17 cellular contexts compared by ENCODE assay signal in the genomic region with DNA sequence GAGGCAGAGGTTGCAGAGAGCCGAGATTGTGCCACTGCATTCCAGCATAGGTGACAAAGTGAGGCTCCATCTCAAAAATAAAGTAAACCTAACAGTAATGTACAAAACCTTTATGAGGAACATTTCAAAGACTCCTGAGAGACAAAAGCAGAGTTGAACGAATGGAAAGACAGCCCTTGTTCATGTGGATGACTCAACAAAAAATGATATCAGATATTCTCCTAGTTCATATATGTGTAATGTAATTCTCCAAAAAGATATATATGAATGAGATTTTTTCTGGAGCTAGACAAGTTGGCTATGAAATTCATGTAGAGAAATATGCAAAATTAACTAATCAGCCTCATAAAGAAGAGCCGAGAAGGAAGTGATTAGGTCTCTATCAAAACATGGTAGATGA.
DNase-seq lines count a peak whose midpoint lies in the region; ATAC-seq, FAIRE-seq and TF ChIP-seq lines count a peak whose summit lies in the region.
"Had no signal": no experiment of that assay in that cellular context is flagged by ENCODE, and none has a peak within 500 bp of the region (broad histone marks: within the 10 kb centered on the region; RNA-seq: fewer than 3 reads in every experiment).

No MANE protein-coding gene starts in this region.

- no peaks in the 10 kb centered on the region for H3K79me2 ChIP-seq in HepG2 (ENCODE audit: insufficient read depth, low read length)

- no peaks in the 10 kb centered on the region for H3K36me3 Mint-ChIP-seq in activated T-cell treated with anti-CD3 and anti-CD28 coated beads, Interleukin-2, amount 50 U/mL, for 72 hours (ENCODE audit: insufficient read depth in 2 of 2)

- H3K27me3 Mint-ChIP-seq in activated T-cell treated with anti-CD3 and anti-CD28 coated beads, Interleukin-2, amount 50 U/mL, for 72 hours (ENCODE audit: low read depth): no peaks in the 10 kb centered on the region
- H3K27me3 Mint-ChIP-seq: CD4-positive, CD25-positive, alpha-beta regulatory T cell; CD8-positive, alpha-beta memory T cell had no signal

- no peak overlapping the region for H3K9ac ChIP-seq in HepG2 (ENCODE audit: insufficient read depth, low read depth, low read length)

- H3K36me3 ChIP-seq in HepG2 (replicated peaks in 1 of 2; ENCODE audit: control insufficient read depth in 1 of 2, insufficient read depth in 2 of 2, low read length in 2 of 2): no peaks in the 10 kb centered on the region
- no peaks in the 10 kb centered on the region for H3K36me3 ChIP-seq in right lobe of liver
- H3K36me3 ChIP-seq in KOPT-K1 (ENCODE audit: insufficient read depth, low read length): no peaks in the 10 kb centered on the region
- H3K36me3 ChIP-seq: BE2C, HAP-1 had no signal

- TF ChIP-seq EP300 in HepG2 (IDR thresholded peaks at IDR 0.05; ENCODE audit: low read depth in 2 of 2, low read length in 2 of 2) (no peak), HepG2 (CRISPR knock-in tag; IDR thresholded peaks at IDR 0.05; ENCODE audit: borderline replicate concordance) (no peak)

- H3K27ac ChIP-seq in HepG2 (ENCODE audit: extremely low read length, insufficient read depth, low read length) (no peak overlapping the region), right lobe of liver (no peak overlapping the region), KOPT-K1 (ENCODE audit: low read depth, low read length, poor library complexity, severe bottlenecking) (peak overlapping the region; percentile 45)

- no peak for TF ChIP-seq CTCF in HepG2 (CRISPR knock-in tag; IDR thresholded peaks at IDR 0.05)
- TF ChIP-seq CTCF in right lobe of liver (IDR thresholded peaks at IDR 0.05): no peak

- in situ Hi-C loops in HepG2 (cut with HindIII; ENCODE audit: extremely low pct_ligation_motif_present, low pct_unique_long_range_greater_than_20kb): no loop called here

- TF ChIP-seq RAD21 in HepG2 (CRISPR knock-in tag; IDR thresholded peaks at IDR 0.05): no peak

- no peak for FAIRE-seq in HepG2 (lab: Jason Lieb, UNC)
- FAIRE-seq: GM12878 had no signal

- H3K4me1 Mint-ChIP-seq in activated T-cell treated with anti-CD3 and anti-CD28 coated beads, Interleukin-2, amount 50 U/mL, for 72 hours (ENCODE audit: low read depth): no peaks in the 10 kb centered on the region

- ATAC-seq in HepG2 (no peak), right lobe of liver (no peak), left colon (no peak)
- ATAC-seq in activated T-cell treated with anti-CD3 and anti-CD28 coated beads, Interleukin-2, amount 50 U/mL, for 72 hours (replicated peaks in 1 of 2): no peak
- ATAC-seq: GM12878 had no signal

- H2AFZ ChIP-seq in HepG2 (ENCODE audit: low read length): no peak overlapping the region

- H3K27me3 ChIP-seq in HepG2 (ENCODE audit: control insufficient read depth in 1 of 2, insufficient read depth in 2 of 2, low read length in 2 of 2): no peaks in the 10 kb centered on the region
- no peaks in the 10 kb centered on the region for H3K27me3 ChIP-seq in right lobe of liver
- H3K27me3 ChIP-seq: BE2C had no signal

- no peaks in the 10 kb centered on the region for H4K20me1 ChIP-seq in HepG2 (ENCODE audit: insufficient read depth, low read length)

- no peaks in the 10 kb centered on the region for H3K9me3 Mint-ChIP-seq in activated T-cell treated with anti-CD3 and anti-CD28 coated beads, Interleukin-2, amount 50 U/mL, for 72 hours
- H3K9me3 Mint-ChIP-seq: CD4-positive, CD25-positive, alpha-beta regulatory T cell; CD8-positive, alpha-beta memory T cell had no signal

- no peak overlapping the region for H3K4me2 ChIP-seq in HepG2 (ENCODE audit: low read depth, low read length)

- TF ChIP-seq POLR2A in HepG2 (IDR thresholded peaks at IDR 0.05; ENCODE audit: insufficient read depth in 1 of 2, low read depth in 2 of 2, low read length in 2 of 2) (no peak), right lobe of liver (IDR thresholded peaks at IDR 0.05) (no peak), erythroblast (IDR thresholded peaks at IDR 0.05; ENCODE audit: low read length) (no peak)

- WGBS in HepG2 (ENCODE audit: low lambda C conversion rate): 98% methylated on average over 3 of the region's 3 CpGs
- 94% methylated on average over 3 of the region's 3 CpGs for WGBS in right lobe of liver (ENCODE audit: insufficient coverage, low coverage, low lambda C conversion rate, missing lambda C conversion rate)

- no peak overlapping the region for H3K27ac Mint-ChIP-seq in activated T-cell treated with anti-CD3 and anti-CD28 coated beads, Interleukin-2, amount 50 U/mL, for 72 hours

- no peaks in the 10 kb centered on the region for H3K9me3 ChIP-seq in HepG2 (ENCODE audit: low read length)
- H3K9me3 ChIP-seq in right lobe of liver: no peaks in the 10 kb centered on the region
- H3K9me3 ChIP-seq in KOPT-K1 (ENCODE audit: insufficient read depth, low read length, poor library complexity, severe bottlenecking): no peaks in the 10 kb centered on the region
- H3K9me3 ChIP-seq: BE2C, HAP-1 had no signal

- DNase-seq in HepG2 (ENCODE audit: low spot score): no peak
- DNase-seq in right lobe of liver: no peak
- peak; percentile 22 to 23 for DNase-seq in erythroblast (lab: John Stamatoyannopoulos, UW)
- no peak for DNase-seq in activated T-cell treated with anti-CD3 and anti-CD28 coated beads, Interleukin-2, amount 50 U/mL, for 72 hours
- DNase-seq in left colon: no peak
- DNase-seq: ACHN; BE2C; C1 segment of cervical spinal cord; CD4-positive, CD25-positive, alpha-beta regulatory T cell; CD8-positive, alpha-beta memory T cell; COR-L47; DMS 273 treated with DMSO at 0.1 percent for 48 hours; DMS53; GF-D8 had no signal

- H3K4me1 ChIP-seq in HepG2 (ENCODE audit: insufficient read depth, low read length) (no peaks in the 10 kb centered on the region), right lobe of liver (no peaks in the 10 kb centered on the region)
- H3K4me1 ChIP-seq: BE2C had no signal

- POLR2A ChIA-PET in HepG2 (lab: Yijun Ruan, JAX): no interaction called here

- intact Hi-C loops in HepG2 (cut with micrococcal nuclease; ENCODE audit: unreplicated experiment) (loop anchor here (10.0 kb wide), 1 partner anchor 206 kb away; no protein-coding TSS in a partner anchor), right lobe of liver (cut with DNase I) (no loop called here), left colon (cut with DNase I, micrococcal nuclease) (no loop called here)

- no peak overlapping the region for H3K4me3 Mint-ChIP-seq in activated T-cell treated with anti-CD3 and anti-CD28 coated beads, Interleukin-2, amount 50 U/mL, for 72 hours
- H3K4me3 Mint-ChIP-seq: CD4-positive, CD25-positive, alpha-beta regulatory T cell; CD8-positive, alpha-beta memory T cell had no signal

- BruUV-seq in HepG2 (replicated peaks; lab: Mats Ljungman, UMichigan): no TSS peak

- H3K4me3 ChIP-seq in HepG2 (replicated peaks in 1 of 3; ENCODE audit: insufficient read depth in 1 of 3, low read depth in 2 of 3, low read length in 3 of 3) (no peak overlapping the region), right lobe of liver (no peak overlapping the region)
- H3K4me3 ChIP-seq: GM12878, HAP-1 had no signal

- CTCF ChIA-PET in HepG2 (lab: Yijun Ruan, JAX; ENCODE audit: low intra/inter-chr PET ratio, low total read pairs): no interaction called here

TF ChIP-seq in HepG2, 621 proteins besides CTCF, POLR2A, EP300 and RAD21:
- TF ChIP-seq NFE2L2 (IDR thresholded peaks at IDR 0.05; ENCODE audit: low read length) (peak; percentile 54; the same call in 1 of the 2 replicates), HIC2 (CRISPR knock-in tag; IDR thresholded peaks at IDR 0.05; ENCODE audit: low read depth) (no peak)

Comparison
In these comparisons a context has a peak if more than half of its experiments do, and no peak if none do; other contexts are left out.
1. DNase-seq: peak in erythroblast (2 of 2); none in HepG2 (single experiment), right lobe of liver (0 of 3), activated T-cell treated with anti-CD3 and anti-CD28 coated beads, Interleukin-2, amount 50 U/mL, for 72 hours (0 of 2) and left colon (0 of 2).